Comparison of ENCODE assay signal across 9 cellular contexts in the genomic region with DNA sequence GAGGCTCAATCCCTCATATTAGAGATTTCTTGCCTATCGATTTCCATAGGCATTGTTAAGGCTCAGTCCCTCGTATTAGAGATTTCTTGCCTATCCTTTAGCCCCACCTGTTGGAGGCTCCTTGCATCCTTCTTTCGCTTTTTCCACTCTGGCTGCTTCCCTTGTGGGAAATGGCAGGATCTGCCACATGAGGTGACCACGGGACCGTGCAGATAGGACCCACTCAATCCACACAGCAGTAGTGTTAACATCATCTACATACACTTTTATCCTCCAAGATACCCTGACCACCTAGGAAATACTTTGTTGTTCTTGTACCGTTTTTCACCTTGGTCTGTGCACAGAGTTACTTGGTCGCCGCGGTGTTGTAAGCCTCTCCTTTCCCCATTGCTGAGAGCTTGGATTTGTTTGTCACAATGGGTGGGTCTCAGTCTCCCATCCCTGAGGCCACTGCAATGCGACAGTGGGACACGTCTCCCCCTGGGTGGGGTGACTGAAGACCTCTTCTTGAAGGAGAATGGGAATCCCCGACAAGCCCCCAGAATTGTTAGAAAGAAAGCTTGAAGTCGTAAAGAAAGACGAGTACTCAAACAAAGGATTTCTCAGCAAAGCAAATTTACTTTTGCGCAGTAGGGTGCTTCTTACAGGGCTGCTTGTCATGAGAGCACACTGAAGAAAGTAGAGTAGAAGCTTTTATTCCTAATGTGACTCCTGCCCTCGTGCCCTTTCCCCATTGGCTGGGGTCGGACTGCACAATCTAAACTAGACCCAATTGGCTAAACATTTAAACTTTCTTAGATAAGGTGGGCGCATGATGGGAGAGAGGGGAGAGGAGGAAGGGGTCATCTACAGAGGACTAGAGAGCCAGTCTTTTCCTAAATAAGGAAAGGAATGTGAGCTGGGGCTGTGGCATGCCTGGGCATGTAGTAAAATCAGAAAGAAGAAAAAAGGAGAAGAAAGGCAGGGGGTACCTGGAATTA. TPM values are rescaled to one million over a fixed set of nuclear protein-coding genes. Genes with fewer than 3 reads are reported as not detected.
A peak's percentile ranks its signal among the peaks of the same experiment; 100 is the strongest.
DNase-seq lines count a peak whose midpoint lies in the region; ATAC-seq and TF ChIP-seq lines count a peak whose summit lies in the region.
"Had no signal": no experiment of that assay in that cellular context is flagged by ENCODE, and none has a peak within 500 bp of the region (broad histone marks: within the 10 kb centered on the region; RNA-seq: fewer than 3 reads in every experiment).

No MANE protein-coding gene starts in this region.

- peaks cover 2 to 15% of the 10 kb centered on the region in 2 donors for H3K36me3 Mint-ChIP-seq in stimulated activated naive B cell treated with anti-CD40 and anti-IgM and Interleukin-4, amounts not matched to agents 10 μg/mL and 1 μg/mL and 100 μg/mL, for 72 hours

- H2AFZ ChIP-seq in MM.1S (ENCODE audit: low read length): no peak overlapping the region

- H3K27me3 Mint-ChIP-seq in stimulated activated naive B cell treated with anti-CD40 and anti-IgM and Interleukin-4, amounts not matched to agents 10 μg/mL and 1 μg/mL and 100 μg/mL, for 72 hours: no peaks in the 10 kb centered on the region

- H3K27ac Mint-ChIP-seq in stimulated activated naive B cell treated with anti-CD40 and anti-IgM and Interleukin-4, amounts not matched to agents 10 μg/mL and 1 μg/mL and 100 μg/mL, for 72 hours: no peak overlapping the region

- no peaks in the 10 kb centered on the region for H3K4me1 ChIP-seq in lower lobe of right lung
- H3K4me1 ChIP-seq in MM.1S (ENCODE audit: low read length): no peaks in the 10 kb centered on the region

- no peak overlapping the region for H3K4me2 ChIP-seq in MM.1S (ENCODE audit: low read depth, low read length)

- H3K36me3 ChIP-seq in lower lobe of right lung (peaks cover 8% of the 10 kb centered on the region), MM.1S (replicated peaks; ENCODE audit: insufficient read depth, low read length) (no peaks in the 10 kb centered on the region)

- H3K9me2 ChIP-seq in MM.1S (replicated peaks; ENCODE audit: insufficient read depth, low read length): no peaks in the 10 kb centered on the region

- H3K9me3 ChIP-seq in lower lobe of right lung: no peaks in the 10 kb centered on the region
- no peaks in the 10 kb centered on the region for H3K9me3 ChIP-seq in MM.1S (replicated peaks; ENCODE audit: insufficient read depth, low read length)

- H3K9ac ChIP-seq in MM.1S (ENCODE audit: low read length): no peak overlapping the region

- no peaks in the 10 kb centered on the region for H3K79me2 ChIP-seq in MM.1S (ENCODE audit: low read length)

- H3K4me3 ChIP-seq in choroid plexus epithelial cell (ENCODE audit: low read depth, low read length): no peak overlapping the region
- H3K4me3 ChIP-seq in lower lobe of right lung: no peak overlapping the region
- no peak overlapping the region for H3K4me3 ChIP-seq in MM.1S (ENCODE audit: low read length)

- intact Hi-C loops in lower lobe of right lung (cut with DNase I): loop anchor here (10.0 kb wide), 1 partner anchor 59 kb away; no protein-coding TSS in a partner anchor

- no peak overlapping the region for H3K4me3 Mint-ChIP-seq in stimulated activated naive B cell treated with anti-CD40 and anti-IgM and Interleukin-4, amounts not matched to agents 10 μg/mL and 1 μg/mL and 100 μg/mL, for 72 hours

- no peaks in the 10 kb centered on the region for H3F3A ChIP-seq in MM.1S (ENCODE audit: insufficient read depth, low read length)

- DNase-seq in ELR (ENCODE audit: low read depth) (peak; percentile 66), M059J (ENCODE audit: low read depth) (peak; percentile 61), choroid plexus epithelial cell (ENCODE audit: low read depth) (peak; percentile 76), lower lobe of right lung (no peak), MM.1S (no peak)
- no peak for DNase-seq in stimulated activated naive B cell treated with anti-CD40 and anti-IgM and Interleukin-4, amounts not matched to agents 10 μg/mL and 1 μg/mL and 100 μg/mL, for 72 hours

- TF ChIP-seq CTCF in choroid plexus epithelial cell (conservative IDR thresholded peaks at IDR 0.05; ENCODE audit: low read depth, low read length) (peak; percentile 80), lower lobe of right lung (IDR thresholded peaks at IDR 0.05) (peak; percentile 56), MM.1S (IDR thresholded peaks at IDR 0.05; ENCODE audit: low read length) (no peak)

- ATAC-seq in lower lobe of right lung (peak; percentile 32 to 59), GM18861 (IDR thresholded peaks at IDR 0.05; ENCODE audit: unreplicated experiment) (no peak), GM19351 (IDR thresholded peaks at IDR 0.05; ENCODE audit: unreplicated experiment) (no peak)
- no peak for ATAC-seq in stimulated activated naive B cell treated with anti-CD40 and anti-IgM and Interleukin-4, amounts not matched to agents 10 μg/mL and 1 μg/mL and 100 μg/mL, for 72 hours (replicated peaks)

- H3K9me3 Mint-ChIP-seq in stimulated activated naive B cell treated with anti-CD40 and anti-IgM and Interleukin-4, amounts not matched to agents 10 μg/mL and 1 μg/mL and 100 μg/mL, for 72 hours: no peaks in the 10 kb centered on the region

- H3K27ac ChIP-seq in lower lobe of right lung (no peak overlapping the region), MM.1S (ENCODE audit: low read length) (no peak overlapping the region)

- H3K4me1 Mint-ChIP-seq in stimulated activated naive B cell treated with anti-CD40 and anti-IgM and Interleukin-4, amounts not matched to agents 10 μg/mL and 1 μg/mL and 100 μg/mL, for 72 hours: no peaks in the 10 kb centered on the region

- H3K27me3 ChIP-seq in lower lobe of right lung (ENCODE audit: low read depth) (no peaks in the 10 kb centered on the region), MM.1S (replicated peaks; ENCODE audit: insufficient read depth, low read length) (no peaks in the 10 kb centered on the region)

- H4K20me1 ChIP-seq in MM.1S (ENCODE audit: insufficient read depth, low read length): no peaks in the 10 kb centered on the region

RNA-seq across cellular contexts. Expression of gene IFT74, which starts 19.8 kb away (rescaled TPM):
- 17.1 and 17.5 TPM in 2 replicates for total RNA-seq in M059J (2014; rRNA removed; shearing (Covaris generic))
- 15.6 TPM for total RNA-seq in lower lobe of right lung

RNA-seq across cellular contexts. Expression of gene PLAA, which starts 29.0 kb away (rescaled TPM):
- 48.4 and 52.7 TPM in 2 replicates for total RNA-seq in M059J (2014; rRNA removed; shearing (Covaris generic))
- total RNA-seq in lower lobe of right lung: 23.1 TPM

RNA-seq across cellular contexts. Expression of gene LRRC19, which starts 29.5 kb away (rescaled TPM):
- not detected in 2 replicates for total RNA-seq in M059J (2014; rRNA removed; shearing (Covaris generic))
- 0.27 TPM for total RNA-seq in lower lobe of right lung
- total RNA-seq: T-helper 2 cell treated with Interferon-gamma antibody and Interleukin-4, amounts not matched to agents 100 ng/mL and 5 ng/mL, for 36 hours had no signal

Comparison
In these comparisons a context has a peak if more than half of its experiments do, and no peak if none do; other contexts are left out.
1. DNase-seq: peak in ELR (single experiment), M059J (single experiment) and choroid plexus epithelial cell (single experiment); none in lower lobe of right lung (single experiment), stimulated activated naive B cell treated with anti-CD40 and anti-IgM and Interleukin-4, amounts not matched to agents 10 μg/mL and 1 μg/mL and 100 μg/mL, for 72 hours (single experiment) and MM.1S (single experiment).
2. ATAC-seq: peak in lower lobe of right lung (2 of 2); none in GM18861 (single experiment), stimulated activated naive B cell treated with anti-CD40 and anti-IgM and Interleukin-4, amounts not matched to agents 10 μg/mL and 1 μg/mL and 100 μg/mL, for 72 hours (0 of 2) and GM19351 (single experiment).